ENCODE assay signal across 13 cellular contexts in the genomic region with DNA sequence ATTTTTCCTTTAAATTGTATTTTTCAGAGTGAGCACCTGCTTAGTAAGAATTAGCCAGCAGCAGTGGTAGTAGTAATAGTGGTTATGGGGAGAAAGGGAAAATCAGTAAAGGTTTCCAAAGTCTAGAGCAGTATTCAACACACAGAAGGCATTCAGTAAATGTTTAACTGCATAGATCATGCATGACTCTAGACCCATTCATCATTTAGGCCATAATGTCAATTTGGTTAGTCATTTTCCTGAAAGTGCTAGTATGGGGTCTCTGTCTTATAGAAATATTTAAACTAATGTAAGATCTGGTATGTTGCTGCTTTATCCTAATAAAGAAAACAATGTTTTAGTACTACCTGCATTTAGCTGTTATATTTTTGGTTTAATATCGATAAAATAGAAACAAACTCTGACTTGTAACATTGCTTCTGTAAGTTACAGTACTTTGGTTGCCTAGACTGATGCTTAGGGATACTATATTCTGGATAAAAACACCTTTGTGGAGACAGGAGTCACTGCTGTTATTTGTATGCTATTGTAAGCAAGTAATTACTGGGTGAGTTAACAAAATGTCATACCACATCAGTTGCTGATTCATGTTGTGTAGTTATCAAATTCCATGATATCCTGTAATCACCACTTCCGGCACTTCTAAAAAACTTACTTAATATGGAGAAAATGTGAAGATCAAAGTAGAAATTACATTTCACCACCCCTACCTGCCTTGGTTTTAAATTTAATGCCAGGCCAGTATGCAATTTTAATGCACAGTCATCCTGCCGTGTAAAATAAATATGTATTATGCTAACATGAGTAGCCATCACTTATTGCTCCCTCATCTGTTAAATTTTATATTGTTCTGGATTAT.
DNase-seq lines count a peak whose midpoint lies in the region; ATAC-seq and TF ChIP-seq lines count a peak whose summit lies in the region.
"Had no signal": no experiment of that assay in that cellular context is flagged by ENCODE, and none has a peak within 500 bp of the region (broad histone marks: within the 10 kb centered on the region; RNA-seq: fewer than 3 reads in every experiment).

No MANE protein-coding gene starts in this region.

- CTCF ChIA-PET in RWPE1 (lab: Yijun Ruan, JAX) = interaction anchor here (0.6 kb wide), 1 partner anchor 453 kb away, joined by 4 read pairs; no protein-coding TSS in a partner anchor
- CTCF ChIA-PET in activated naive CD4-positive, alpha-beta T cell treated with anti-CD3 and anti-CD28 coated beads, Interleukin-2, amount 10 ng/mL, durations not matched to agents 7 days and 5 days (lab: Charles Lee) = interaction anchor here (1.3 kb wide), 1 partner anchor 21 kb away, joined by 3 read pairs; no protein-coding TSS in a partner anchor

- no peaks in the 10 kb centered on the region for H3K4me1 Mint-ChIP-seq in effector memory CD8-positive, alpha-beta T cell (ENCODE audit: low read depth in 2 of 2)
- H3K4me1 Mint-ChIP-seq in activated naive CD4-positive, alpha-beta T cell treated with anti-CD3 and anti-CD28 coated beads, Interleukin-2, amount 10 ng/mL, durations not matched to agents 7 days and 5 days = no peaks in the 10 kb centered on the region

- H3K36me3 Mint-ChIP-seq in effector memory CD8-positive, alpha-beta T cell (ENCODE audit: insufficient read depth) = peaks cover 9% of the 10 kb centered on the region
- no peaks in the 10 kb centered on the region for H3K36me3 Mint-ChIP-seq in activated naive CD4-positive, alpha-beta T cell treated with anti-CD3 and anti-CD28 coated beads, Interleukin-2, amount 10 ng/mL, durations not matched to agents 7 days and 5 days

- DNase-seq in GM03348 (ENCODE audit: low spot score) (peak; percentile 36), RWPE1 (ENCODE audit: low spot score) (peak; percentile 34), epithelial cell of proximal tubule (ENCODE audit: low read depth) (peak; percentile 56), omental fat pad (ENCODE audit: low spot score) (no peak)
- DNase-seq in effector memory CD8-positive, alpha-beta T cell = no peak
- DNase-seq in activated naive CD4-positive, alpha-beta T cell treated with anti-CD3 and anti-CD28 coated beads, Interleukin-2, amount 10 ng/mL, durations not matched to agents 7 days and 5 days = no peak
- DNase-seq: NCI-H2029 treated with DMSO at 0.1 percent for 48 hours, right lobe of liver, upper lobe of left lung had no signal

- H3K27ac ChIP-seq in RWPE1 = no peak overlapping the region
- H3K27ac ChIP-seq: right lobe of liver, upper lobe of left lung had no signal

- TF ChIP-seq CTCF in RWPE1 (conservative IDR thresholded peaks at IDR 0.05; ENCODE audit: low read depth) = no peak
- TF ChIP-seq CTCF in epithelial cell of proximal tubule (conservative IDR thresholded peaks at IDR 0.05; ENCODE audit: low read depth, low read length) = no peak
- no peak for TF ChIP-seq CTCF in omental fat pad (IDR thresholded peaks at IDR 0.05)

- ATAC-seq in omental fat pad (ENCODE audit: low FRiP score) (peak; percentile 43), HG02798 (IDR thresholded peaks at IDR 0.05; ENCODE audit: poor library complexity, unreplicated experiment) (no peak), HG02973 (IDR thresholded peaks at IDR 0.05; ENCODE audit: unreplicated experiment) (no peak)
- no peak for ATAC-seq in effector memory CD8-positive, alpha-beta T cell (replicated peaks)

- no peaks in the 10 kb centered on the region for H3K9me3 Mint-ChIP-seq in effector memory CD8-positive, alpha-beta T cell
- no peaks in the 10 kb centered on the region for H3K9me3 Mint-ChIP-seq in activated naive CD4-positive, alpha-beta T cell treated with anti-CD3 and anti-CD28 coated beads, Interleukin-2, amount 10 ng/mL, durations not matched to agents 7 days and 5 days

- H3K27me3 Mint-ChIP-seq in effector memory CD8-positive, alpha-beta T cell = no peaks in the 10 kb centered on the region
- H3K27me3 Mint-ChIP-seq in activated naive CD4-positive, alpha-beta T cell treated with anti-CD3 and anti-CD28 coated beads, Interleukin-2, amount 10 ng/mL, durations not matched to agents 7 days and 5 days = no peaks in the 10 kb centered on the region
- H3K27me3 Mint-ChIP-seq: brain had no signal

- no peak overlapping the region for H3K4me3 Mint-ChIP-seq in effector memory CD8-positive, alpha-beta T cell
- H3K4me3 Mint-ChIP-seq in activated naive CD4-positive, alpha-beta T cell treated with anti-CD3 and anti-CD28 coated beads, Interleukin-2, amount 10 ng/mL, durations not matched to agents 7 days and 5 days = no peak overlapping the region
- H3K4me3 Mint-ChIP-seq: brain had no signal

- POLR2A ChIA-PET in RWPE1 (lab: Yijun Ruan, JAX; ENCODE audit: low non-redundant PET) = no interaction called here

- no peak overlapping the region for H3K27ac Mint-ChIP-seq in effector memory CD8-positive, alpha-beta T cell
- no peak overlapping the region for H3K27ac Mint-ChIP-seq in activated naive CD4-positive, alpha-beta T cell treated with anti-CD3 and anti-CD28 coated beads, Interleukin-2, amount 10 ng/mL, durations not matched to agents 7 days and 5 days

- no peak overlapping the region for H3K4me3 ChIP-seq in epithelial cell of proximal tubule (ENCODE audit: low read depth, low read length)
- H3K4me3 ChIP-seq: lung, right lobe of liver, upper lobe of left lung had no signal

Comparison
In these comparisons a context has a peak if more than half of its experiments do, and no peak if none do; other contexts are left out.
1. DNase-seq: peak in GM03348 (single experiment), RWPE1 (single experiment) and epithelial cell of proximal tubule (single experiment); none in omental fat pad (single experiment), effector memory CD8-positive, alpha-beta T cell (0 of 3) and activated naive CD4-positive, alpha-beta T cell treated with anti-CD3 and anti-CD28 coated beads, Interleukin-2, amount 10 ng/mL, durations not matched to agents 7 days and 5 days (single experiment).